In genomic region chr7:69038915-69039314, GRCh38 we compare ENCODE assay signal across 7 cellular contexts.
"Had no signal": no experiment of that assay in that cellular context is flagged by ENCODE, and none has a peak within 500 bp of the region (broad histone marks: within the 10 kb centered on the region; RNA-seq: fewer than 3 reads in every experiment).

No MANE protein-coding gene starts in this region.

- H3K9me3 ChIP-seq: HAP-1 had no signal

- DNase-seq: H7, HFFc6, KG1 had no signal

- H2AFZ ChIP-seq: GM23338 had no signal

- H3K36me3 ChIP-seq: HAP-1 had no signal

- H3K4me3 ChIP-seq: GM23338, HAP-1 had no signal

- H3K4me2 ChIP-seq: GM23338 had no signal

- ATAC-seq: GM23338, HCT116 had no signal

- H3K4me1 ChIP-seq: HAP-1 had no signal

- H3K27ac ChIP-seq: HL-60 had no signal
